ENCODE assay signal across 30 cellular contexts in the genomic region with DNA sequence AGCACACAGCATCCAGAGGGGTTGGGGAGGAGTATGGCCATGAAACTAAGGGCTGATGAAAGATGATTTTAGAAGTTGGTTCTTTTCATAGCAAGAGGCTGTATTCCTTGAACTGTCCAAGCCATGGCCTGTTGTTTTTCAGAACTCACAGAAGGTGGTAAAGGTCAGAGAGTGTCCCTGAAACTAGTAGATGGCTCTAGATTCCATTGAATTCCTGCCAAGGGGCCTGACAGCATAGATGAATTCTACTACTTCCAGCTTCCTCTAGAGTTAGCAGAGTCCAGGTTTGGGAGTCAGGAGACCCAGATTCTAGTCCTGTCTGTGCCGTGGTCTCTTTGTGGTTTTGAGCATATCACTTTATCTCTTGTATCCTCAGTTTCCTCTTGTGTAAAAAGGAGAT.
"Had no signal": no experiment of that assay in that cellular context is flagged by ENCODE, and none has a peak within 500 bp of the region (broad histone marks: within the 10 kb centered on the region; RNA-seq: fewer than 3 reads in every experiment).

No MANE protein-coding gene starts in this region.

- ATAC-seq: activated CD4-positive, CD25-positive, alpha-beta regulatory T cell treated with anti-CD3 and anti-CD28 coated beads, Interleukin-2, amount 50 U/mL, for 24 hours; activated CD8-positive, alpha-beta T cell treated with anti-CD3 and anti-CD28 coated beads for 36 hours; activated T-cell treated with anti-CD3 and anti-CD28 coated beads, Interleukin-2, amount 50 U/mL, for 4 hours; activated T-helper 17 cell treated with anti-CD3 and anti-CD28 coated beads, Interleukin-2, amount 50 U/mL, for 72 hours; body of pancreas; esophagus mucosa; heart left ventricle; T-helper 17 cell had no signal

- H3K9me3 Mint-ChIP-seq: activated B cell treated with CpG ODN at 0.5 μM for 24 hours; activated CD8-positive, alpha-beta T cell treated with anti-CD3 and anti-CD28 coated beads for 36 hours; activated T-cell treated with anti-CD3 and anti-CD28 coated beads, Interleukin-2, amount 50 U/mL, for 4 hours; activated T-helper 17 cell treated with anti-CD3 and anti-CD28 coated beads, Interleukin-2, amount 50 U/mL, for 72 hours; T-helper 2 cell treated with Interferon-gamma antibody and Interleukin-4, amounts not matched to agents 5 μg/mL and 100 μg/mL, for 36 hours had no signal

- H3K9me3 ChIP-seq: body of pancreas, colonic mucosa, heart left ventricle had no signal

- H3K4me3 Mint-ChIP-seq: activated B cell treated with CpG ODN at 0.5 μM for 24 hours; activated CD8-positive, alpha-beta T cell treated with anti-CD3 and anti-CD28 coated beads for 36 hours; activated naive CD8-positive, alpha-beta T cell; activated T-cell treated with anti-CD3 and anti-CD28 coated beads, Interleukin-2, amount 50 U/mL, for 4 hours; activated T-helper 17 cell treated with anti-CD3 and anti-CD28 coated beads, Interleukin-2, amount 50 U/mL, for 72 hours; T-helper 17 cell; T-helper 2 cell treated with Interferon-gamma antibody and Interleukin-4, amounts not matched to agents 5 μg/mL and 100 μg/mL, for 36 hours had no signal

- H3K27ac Mint-ChIP-seq: activated B cell treated with CpG ODN at 0.5 μM for 24 hours; activated CD8-positive, alpha-beta T cell treated with anti-CD3 and anti-CD28 coated beads for 36 hours; activated naive CD8-positive, alpha-beta T cell; activated T-helper 17 cell treated with anti-CD3 and anti-CD28 coated beads, Interleukin-2, amount 50 U/mL, for 72 hours; T-helper 17 cell; T-helper 2 cell treated with Interferon-gamma antibody and Interleukin-4, amounts not matched to agents 5 μg/mL and 100 μg/mL, for 36 hours had no signal

- DNase-seq: activated B cell treated with CpG ODN at 0.5 μM for 24 hours; activated CD4-positive, alpha-beta T cell treated with anti-CD3 and anti-CD28 coated beads for 48 hours; activated CD4-positive, alpha-beta T cell treated with anti-CD3 and anti-CD28 coated beads, Interleukin-2, amount 50 U/mL, for 1 hour; activated CD4-positive, alpha-beta T cell treated with anti-CD3 and anti-CD28 coated beads, Interleukin-2, amount 50 U/mL, for 48 hours; activated CD8-positive, alpha-beta memory T cell treated with anti-CD3 and anti-CD28 coated beads for 24 hours; activated CD8-positive, alpha-beta T cell treated with anti-CD3 and anti-CD28 coated beads for 36 hours; activated effector memory CD4-positive, alpha-beta T cell treated with Interleukin-2 at 50 U/mL for 16 hours; activated gamma-delta T cell treated with Interleukin-2 at 50 U/mL for 16 hours; activated naive CD4-positive, alpha-beta T cell treated with anti-CD3 and anti-CD28 coated beads, Interleukin-2, amount 50 U/mL, for 16 hours; activated naive CD4-positive, alpha-beta T cell treated with Interleukin-2 at 50 U/mL for 16 hours; activated T-cell treated with anti-CD3 and anti-CD28 coated beads, Interleukin-2, amount 50 U/mL, for 4 hours; amygdala; aorta; caudate nucleus; cerebellar nuclear complex; colonic mucosa; effector CD8-positive, alpha-beta T cell; glutamatergic neuron; heart left ventricle; T-helper 1 cell; T-helper 17 cell; T1000; WERI-Rb-1 had no signal

- H3K4me3 ChIP-seq: body of pancreas, colonic mucosa, heart left ventricle had no signal

- H3K27ac ChIP-seq: body of pancreas, colonic mucosa, epithelial cell of prostate, heart left ventricle, WERI-Rb-1 had no signal

- H3K36me3 Mint-ChIP-seq: activated naive CD8-positive, alpha-beta T cell had no signal

- H3K4me1 ChIP-seq: body of pancreas, colonic mucosa, heart left ventricle had no signal

- H3K27me3 ChIP-seq: body of pancreas, colonic mucosa, heart left ventricle had no signal

- H3K36me3 ChIP-seq: colonic mucosa, heart left ventricle, WERI-Rb-1 had no signal

- H3K4me1 Mint-ChIP-seq: activated B cell treated with CpG ODN at 0.5 μM for 24 hours; activated T-helper 17 cell treated with anti-CD3 and anti-CD28 coated beads, Interleukin-2, amount 50 U/mL, for 72 hours; T-helper 17 cell had no signal

- H3K27me3 Mint-ChIP-seq: activated B cell treated with CpG ODN at 0.5 μM for 24 hours; activated CD8-positive, alpha-beta T cell treated with anti-CD3 and anti-CD28 coated beads for 36 hours; activated naive CD8-positive, alpha-beta T cell; T-helper 17 cell had no signal
